7 cellular contexts compared by ENCODE assay signal in genomic region chr1:100006688-100007087, GRCh38.
"Had no signal": no experiment of that assay in that cellular context is flagged by ENCODE, and none has a peak within 500 bp of the region (broad histone marks: within the 10 kb centered on the region; RNA-seq: fewer than 3 reads in every experiment).

No MANE protein-coding gene starts in this region.

- H3K4me2 ChIP-seq: GM23338 had no signal

- H3K4me3 ChIP-seq: GM23338 had no signal

- H3K4me3 Mint-ChIP-seq: GM23338, H9, HFFc6, IgD-negative memory B cell had no signal

- H3K27me3 Mint-ChIP-seq: IgD-negative memory B cell had no signal

- H3K27ac Mint-ChIP-seq: GM23338, HFFc6, IgD-negative memory B cell had no signal

- ATAC-seq: GM23338, HepG2 had no signal

- H3K9me3 Mint-ChIP-seq: GM23338, H9, HFFc6 had no signal

- DNase-seq: H9, HCEC 1CT, HFFc6 had no signal

- H3K27ac ChIP-seq: HL-60 had no signal

- H2AFZ ChIP-seq: GM23338 had no signal
